In the genomic region with DNA sequence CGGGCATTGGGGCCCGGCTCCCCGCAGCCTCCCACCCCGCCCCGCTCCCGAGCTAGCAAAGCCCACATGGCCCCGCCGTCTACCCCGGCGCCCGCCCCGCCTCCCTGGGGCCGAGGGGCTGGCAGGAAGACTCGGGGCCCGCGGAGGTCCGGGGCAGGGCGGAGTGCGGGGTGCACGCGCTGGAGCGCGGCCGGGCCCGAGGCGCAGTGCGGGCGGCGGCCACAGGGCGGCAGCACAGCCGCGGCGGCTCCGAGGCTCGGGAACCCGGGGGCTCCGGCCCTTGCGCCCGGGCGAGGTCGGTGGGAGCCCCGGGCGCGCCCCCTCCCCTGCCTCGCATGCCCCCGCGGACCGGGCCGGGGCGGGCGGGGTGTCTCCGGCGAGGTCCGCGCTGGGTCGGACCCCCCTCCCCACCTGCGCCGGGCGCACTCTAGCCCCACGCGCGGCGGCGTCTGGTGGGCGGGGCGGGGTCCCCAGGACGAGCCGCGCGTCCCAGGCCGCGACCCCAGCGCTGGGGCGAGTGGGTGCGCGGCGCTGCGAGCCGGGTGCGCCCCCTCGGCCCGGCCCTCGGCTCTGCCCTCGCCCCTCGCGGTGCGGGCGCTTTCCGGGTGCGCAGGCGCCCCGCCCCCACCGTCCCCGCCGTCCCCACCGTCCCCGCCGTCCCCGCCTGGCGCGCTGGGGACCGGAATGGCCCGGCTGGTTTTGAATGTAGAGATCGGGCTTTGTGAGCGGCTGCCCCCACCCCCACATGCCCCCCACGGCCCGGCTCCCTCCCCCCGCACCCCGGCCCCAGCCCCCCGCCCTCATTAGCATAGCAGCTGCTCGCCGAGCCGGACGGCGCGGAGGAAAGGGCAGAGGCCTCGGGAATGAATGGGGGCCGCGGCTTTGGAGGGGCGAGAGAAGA, we compare ENCODE assay signal across 8 cellular contexts. TPM values are rescaled to one million over a fixed set of nuclear protein-coding genes. Genes with fewer than 3 reads are reported as not detected.
A peak's percentile ranks its signal among the peaks of the same experiment; 100 is the strongest.
DNase-seq lines count a peak whose midpoint lies in the region; ATAC-seq and TF ChIP-seq lines count a peak whose summit lies in the region.

No MANE protein-coding gene starts in this region.

- H3K36me3 Mint-ChIP-seq in activated CD8-positive, alpha-beta T cell treated with anti-CD3 and anti-CD28 coated beads, Interleukin-2, amount 10 ng/mL, durations not matched to agents 7 days and 5 days (ENCODE audit: low read depth) = no peaks in the 10 kb centered on the region

- peak; percentile 66; the same call in 2 of the 3 replicates for TF ChIP-seq CTCF in GM12872 (IDR thresholded peaks at IDR 0.05; ENCODE audit: insufficient read depth, low read depth, low read length)

- no peak for TF ChIP-seq POLR2A in erythroblast (IDR thresholded peaks at IDR 0.05; ENCODE audit: low read length)

- CTCF ChIA-PET in activated CD8-positive, alpha-beta T cell treated with anti-CD3 and anti-CD28 coated beads, Interleukin-2, amount 10 ng/mL, durations not matched to agents 7 days and 5 days (lab: Charles Lee) = interaction anchor here (0.6 to 2.0 kb wide), 2 partner anchors 127 to 277 kb away, joined by 3 to 6 read pairs; a partner anchor contains a TSS

- POLR2A ChIA-PET in activated CD8-positive, alpha-beta T cell treated with anti-CD3 and anti-CD28 coated beads, Interleukin-2, amount 10 ng/mL, durations not matched to agents 7 days and 5 days (lab: Charles Lee) = no interaction called here

- H3K4me3 Mint-ChIP-seq in activated CD8-positive, alpha-beta T cell treated with anti-CD3 and anti-CD28 coated beads, Interleukin-2, amount 10 ng/mL, durations not matched to agents 7 days and 5 days = no peak overlapping the region

- no peak overlapping the region for H3K27ac Mint-ChIP-seq in activated CD8-positive, alpha-beta T cell treated with anti-CD3 and anti-CD28 coated beads, Interleukin-2, amount 10 ng/mL, durations not matched to agents 7 days and 5 days

- H3K4me3 ChIP-seq in HUES48 (ENCODE audit: low read depth, low read length) (peak overlapping the region; percentile 53; the same call in 1 of the 2 replicates), neuron (ENCODE audit: low read length) (peak overlapping the region; percentile 35)

- H3K9me3 Mint-ChIP-seq in activated CD8-positive, alpha-beta T cell treated with anti-CD3 and anti-CD28 coated beads, Interleukin-2, amount 10 ng/mL, durations not matched to agents 7 days and 5 days (ENCODE audit: insufficient read depth) = no peaks in the 10 kb centered on the region

- peaks cover 37% of the 10 kb centered on the region for H3K27me3 Mint-ChIP-seq in activated CD8-positive, alpha-beta T cell treated with anti-CD3 and anti-CD28 coated beads, Interleukin-2, amount 10 ng/mL, durations not matched to agents 7 days and 5 days (ENCODE audit: low read depth)

- peak; percentile 62 for DNase-seq in activated CD8-positive, alpha-beta T cell treated with anti-CD3 and anti-CD28 coated beads, Interleukin-2, amount 10 ng/mL, durations not matched to agents 7 days and 5 days
- DNase-seq in erythroblast (lab: John Stamatoyannopoulos, UW) = peak; percentile 55 to 61
- DNase-seq in NCI-H526 treated with DMSO at 0.1 percent for 48 hours (lab: John Stamatoyannopoulos, UW) = no peak
- DNase-seq in NCI-H1694 treated with DMSO at 0.1 percent for 48 hours (lab: John Stamatoyannopoulos, UW) = no peak
- no peak for DNase-seq in cerebellar cortex (ENCODE audit: low spot score)

- no peaks in the 10 kb centered on the region for H3K36me3 ChIP-seq in HUES48 (ENCODE audit: control insufficient read depth, insufficient read depth, low read length)
- peaks cover 9% of the 10 kb centered on the region for H3K36me3 ChIP-seq in neuron (ENCODE audit: insufficient read depth, low read length)

- H3K9me3 ChIP-seq in HUES48 (ENCODE audit: control insufficient read depth, insufficient read depth, low read length) (no peaks in the 10 kb centered on the region), neuron (ENCODE audit: low read length) (peaks cover 2% of the 10 kb centered on the region)

- no peak overlapping the region for H2AFZ ChIP-seq in neuron (ENCODE audit: low read depth, low read length)

- peak; percentile 83 for ATAC-seq in activated CD8-positive, alpha-beta T cell treated with anti-CD3 and anti-CD28 coated beads, Interleukin-2, amount 10 ng/mL, durations not matched to agents 7 days and 5 days

- H3K27ac ChIP-seq in HUES48 (ENCODE audit: low read depth, low read length) = no peak overlapping the region

- H3K4me1 Mint-ChIP-seq in activated CD8-positive, alpha-beta T cell treated with anti-CD3 and anti-CD28 coated beads, Interleukin-2, amount 10 ng/mL, durations not matched to agents 7 days and 5 days (ENCODE audit: low read depth) = peaks cover 17% of the 10 kb centered on the region

- peaks cover 27% of the 10 kb centered on the region for H3K4me1 ChIP-seq in HUES48 (ENCODE audit: control insufficient read depth, insufficient read depth, low read length)
- peaks cover 41% of the 10 kb centered on the region for H3K4me1 ChIP-seq in neuron (ENCODE audit: insufficient read depth, low read length)

- no peak overlapping the region for H3K9ac ChIP-seq in HUES48 (ENCODE audit: low read depth, low read length)

- peaks cover 33% of the 10 kb centered on the region for H3K27me3 ChIP-seq in HUES48 (ENCODE audit: control insufficient read depth, insufficient read depth, low read length)
- H3K27me3 ChIP-seq in neuron (ENCODE audit: insufficient read depth, low read length) = no peaks in the 10 kb centered on the region

RNA-seq across cellular contexts. Expression of a gene that starts 6.5 kb away (rescaled TPM):
- 1 to 10 TPM; 1.4 to 1.5 TPM for total RNA-seq in activated CD8-positive, alpha-beta T cell treated with anti-CD3 and anti-CD28 coated beads, Interleukin-2, amount 10 ng/mL, durations not matched to agents 7 days and 5 days

RNA-seq across cellular contexts. Expression of a gene that starts 18.0 kb away (rescaled TPM):
- 1 to 10 TPM; 6.6 to 7.0 TPM for total RNA-seq in activated CD8-positive, alpha-beta T cell treated with anti-CD3 and anti-CD28 coated beads, Interleukin-2, amount 10 ng/mL, durations not matched to agents 7 days and 5 days

RNA-seq across cellular contexts. Expression of a gene that starts 40.4 kb away (rescaled TPM):
- total RNA-seq in activated CD8-positive, alpha-beta T cell treated with anti-CD3 and anti-CD28 coated beads, Interleukin-2, amount 10 ng/mL, durations not matched to agents 7 days and 5 days = 10 to 100 TPM; 68.6 to 68.8 TPM

RNA-seq across cellular contexts. Expression of a gene that starts 44.5 kb away (rescaled TPM):
- total RNA-seq in activated CD8-positive, alpha-beta T cell treated with anti-CD3 and anti-CD28 coated beads, Interleukin-2, amount 10 ng/mL, durations not matched to agents 7 days and 5 days = not detected

RNA-seq across cellular contexts. Expression of a gene that starts 54.5 kb away (rescaled TPM):
- total RNA-seq in activated CD8-positive, alpha-beta T cell treated with anti-CD3 and anti-CD28 coated beads, Interleukin-2, amount 10 ng/mL, durations not matched to agents 7 days and 5 days = 100 to 1,000 TPM; 417 to 432 TPM

Comparison
In these comparisons a context has a peak if more than half of its experiments do, and no peak if none do; other contexts are left out.
1. DNase-seq: peak in activated CD8-positive, alpha-beta T cell treated with anti-CD3 and anti-CD28 coated beads, Interleukin-2, amount 10 ng/mL, durations not matched to agents 7 days and 5 days (single experiment) and erythroblast (2 of 2); none in NCI-H526 treated with DMSO at 0.1 percent for 48 hours (single experiment), NCI-H1694 treated with DMSO at 0.1 percent for 48 hours (single experiment) and cerebellar cortex (single experiment).